Comparison of ENCODE assay signal across 12 cellular contexts in the genomic region with DNA sequence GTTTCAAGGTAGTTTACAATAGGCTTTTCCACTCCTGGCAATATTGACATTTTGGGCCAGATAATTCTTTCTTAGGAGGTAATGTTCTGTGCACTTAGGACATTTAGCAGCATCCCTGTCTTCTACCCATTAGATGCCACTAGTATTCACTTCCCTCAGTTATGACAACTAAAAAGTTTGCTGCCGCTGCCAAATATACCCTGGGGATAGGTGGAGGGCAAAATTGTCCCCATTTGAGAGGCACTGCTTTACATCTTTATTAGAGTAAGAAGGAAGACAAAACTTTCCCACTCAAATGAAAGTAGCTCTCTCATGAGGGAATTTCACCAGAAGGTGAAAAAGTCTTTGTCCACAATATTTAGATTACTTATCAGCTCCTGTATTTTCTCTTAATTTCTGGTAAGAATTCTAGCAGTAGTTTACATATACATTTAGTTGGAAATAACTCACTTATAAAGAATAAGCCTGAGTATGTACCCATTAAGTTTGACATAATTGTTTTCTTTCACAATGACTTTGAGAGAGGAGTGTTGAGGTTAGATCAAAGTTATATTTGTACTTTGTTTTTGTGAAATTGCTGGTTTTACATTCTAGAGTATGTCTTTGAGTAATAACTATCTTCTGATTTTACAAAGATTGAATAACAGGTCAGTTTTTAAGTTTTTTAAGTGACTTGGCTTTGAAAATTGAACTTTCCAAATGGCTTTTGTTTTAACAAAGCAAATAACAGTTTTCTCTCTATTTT. TPM values are rescaled to one million over a fixed set of nuclear protein-coding genes. Genes with fewer than 3 reads are reported as not detected.
DNase-seq lines count a peak whose midpoint lies in the region; ATAC-seq and TF ChIP-seq lines count a peak whose summit lies in the region.
"Had no signal": no experiment of that assay in that cellular context is flagged by ENCODE, and none has a peak within 500 bp of the region (broad histone marks: within the 10 kb centered on the region; RNA-seq: fewer than 3 reads in every experiment).

No MANE protein-coding gene starts in this region.

- H3K9me3 Mint-ChIP-seq in activated naive CD4-positive, alpha-beta T cell treated with anti-CD3 and anti-CD28 coated beads, Interleukin-2, amount 50 U/mL, for 72 hours: no peaks in the 10 kb centered on the region
- no peaks in the 10 kb centered on the region for H3K9me3 Mint-ChIP-seq in stimulated activated naive CD8-positive, alpha-beta T cell treated with anti-CD3 and anti-CD28 coated beads, Interleukin-15, Interleukin-2, amounts not matched to agents 100 ng/mL and 50 ng/mL, for 24 hours
- H3K9me3 Mint-ChIP-seq: neural crest cell had no signal

- no peaks in the 10 kb centered on the region for H3K27me3 Mint-ChIP-seq in stimulated activated naive CD8-positive, alpha-beta T cell treated with anti-CD3 and anti-CD28 coated beads, Interleukin-15, Interleukin-2, amounts not matched to agents 100 ng/mL and 50 ng/mL, for 24 hours

- in situ Hi-C loops in G401 (cut with HindIII; ENCODE audit: low sequenced_read_pairs): no loop called here

- no peak for DNase-seq in activated naive CD4-positive, alpha-beta T cell treated with anti-CD3 and anti-CD28 coated beads, Interleukin-2, amount 50 U/mL, for 72 hours (ENCODE audit: low spot score in 2 of 2)
- no peak for DNase-seq in activated naive CD4-positive, alpha-beta T cell treated with anti-CD3 and anti-CD28 coated beads, Interleukin-2, amount 50 U/mL, for 16 hours
- DNase-seq in OCI-M1 (lab: John Stamatoyannopoulos, UW) (no peak), HEK293T (ENCODE audit: extremely low spot score) (no peak), G401 (ENCODE audit: low spot score) (no peak)
- DNase-seq: activated effector memory CD4-positive, alpha-beta T cell treated with Interleukin-2 at 50 U/mL for 16 hours; NCI-H2029; stimulated activated CD4-positive, alpha-beta T cell treated with anti-CD3 and anti-CD28 coated beads, Interleukin-12 subunit alpha, Interleukin-12 subunit beta, amount 100 ng/mL, for 4 hours had no signal

- ATAC-seq in activated naive CD4-positive, alpha-beta T cell treated with anti-CD3 and anti-CD28 coated beads, Interleukin-2, amount 50 U/mL, for 72 hours: peak; percentile 70 to 98
- ATAC-seq in GM21717 (IDR thresholded peaks at IDR 0.05; ENCODE audit: unreplicated experiment) (peak; percentile 86), HG03175 (IDR thresholded peaks at IDR 0.05; ENCODE audit: unreplicated experiment) (peak; percentile 61)

- POLR2A ChIA-PET in HEK293T (lab: Yijun Ruan, JAX): no interaction called here

- H3K27ac Mint-ChIP-seq in activated naive CD4-positive, alpha-beta T cell treated with anti-CD3 and anti-CD28 coated beads, Interleukin-2, amount 50 U/mL, for 72 hours: peak overlapping the region in 1 of 2 donors; percentile 78
- H3K27ac Mint-ChIP-seq in stimulated activated naive CD8-positive, alpha-beta T cell treated with anti-CD3 and anti-CD28 coated beads, Interleukin-15, Interleukin-2, amounts not matched to agents 100 ng/mL and 50 ng/mL, for 24 hours: no peak overlapping the region

- H3K4me1 Mint-ChIP-seq in stimulated activated naive CD8-positive, alpha-beta T cell treated with anti-CD3 and anti-CD28 coated beads, Interleukin-15, Interleukin-2, amounts not matched to agents 100 ng/mL and 50 ng/mL, for 24 hours (ENCODE audit: low read depth): peaks cover 17% of the 10 kb centered on the region
- H3K4me1 Mint-ChIP-seq: neural crest cell had no signal

- CTCF ChIA-PET in HEK293T (lab: Yijun Ruan, JAX): no interaction called here

- H3K36me3 Mint-ChIP-seq in activated naive CD4-positive, alpha-beta T cell treated with anti-CD3 and anti-CD28 coated beads, Interleukin-2, amount 50 U/mL, for 72 hours: peaks cover 7 to 38% of the 10 kb centered on the region in 2 donors
- H3K36me3 Mint-ChIP-seq in stimulated activated naive CD8-positive, alpha-beta T cell treated with anti-CD3 and anti-CD28 coated beads, Interleukin-15, Interleukin-2, amounts not matched to agents 100 ng/mL and 50 ng/mL, for 24 hours (ENCODE audit: low read depth): peaks cover 81% of the 10 kb centered on the region

- H3K4me3 Mint-ChIP-seq in stimulated activated naive CD8-positive, alpha-beta T cell treated with anti-CD3 and anti-CD28 coated beads, Interleukin-15, Interleukin-2, amounts not matched to agents 100 ng/mL and 50 ng/mL, for 24 hours: peak overlapping the region; percentile 16
- H3K4me3 Mint-ChIP-seq: neural crest cell had no signal

TF ChIP-seq in HEK293T, 16 proteins besides CTCF, POLR2A, EP300 and RAD21:
- TF ChIP-seq ZNF384 (IDR thresholded peaks at IDR 0.05) (no peak), FOXM1 (IDR thresholded peaks at IDR 0.05; ENCODE audit: borderline replicate concordance) (no peak), FOXK2 (IDR thresholded peaks at IDR 0.05) (no peak), L3MBTL2 (conservative IDR thresholded peaks at IDR 0.05) (no peak), SUZ12 (IDR thresholded peaks at IDR 0.05) (no peak), HDGF (IDR thresholded peaks at IDR 0.05; ENCODE audit: borderline replicate concordance) (no peak), ELF4 (IDR thresholded peaks at IDR 0.05) (no peak), BHLHE40 (IDR thresholded peaks at IDR 0.05; ENCODE audit: borderline replicate concordance) (no peak), TARDBP (IDR thresholded peaks at IDR 0.05) (no peak)
TF ChIP-seq in HEK293T: peak in this region for 0.

RNA-seq across cellular contexts. Expression of gene HELLS, which starts 46.0 kb away (rescaled TPM):
- total RNA-seq in activated naive CD4-positive, alpha-beta T cell treated with anti-CD3 and anti-CD28 coated beads, Interleukin-2, amount 50 U/mL, for 72 hours: 100 to 1,000 TPM; 144 to 161 TPM
- 51.8 and 83.2 TPM in 2 replicates for total RNA-seq in G401 (2014; rRNA removed; shearing (Covaris generic))
